In genomic region chr1:248823517-248824001, GRCh38 we compare ENCODE assay signal across 8 cellular contexts.
DNase-seq lines count a peak whose midpoint lies in the region; ATAC-seq and TF ChIP-seq lines count a peak whose summit lies in the region.

No MANE protein-coding gene starts in this region.

- H4K20me1 ChIP-seq in DND-41 (ENCODE audit: insufficient read depth, low read length), result peaks cover 48% of the 10 kb centered on the region
- no peaks in the 10 kb centered on the region for H4K20me1 ChIP-seq in OCI-LY1 (ENCODE audit: insufficient read depth, low read length)

- H3K4me3 ChIP-seq in DND-41 (ENCODE audit: low read depth in 1 of 2, low read length in 2 of 2) (peak overlapping the region in 1 of 2 experiments; percentile 75; a peak in 1 of 4 replicates), OCI-LY1 (ENCODE audit: low read depth, low read length, poor library complexity, severe bottlenecking) (peak overlapping the region; percentile 3)

- no peak for ATAC-seq in DND-41 (ENCODE audit: insufficient read depth, low read depth)
- no peak for ATAC-seq in effector memory CD8-positive, alpha-beta T cell (replicated peaks)
- ATAC-seq in GM19463 (IDR thresholded peaks at IDR 0.05; ENCODE audit: unreplicated experiment), result no peak

- peaks cover 56% of the 10 kb centered on the region for H3K36me3 ChIP-seq in DND-41 (ENCODE audit: insufficient read depth, low read length)
- H3K36me3 ChIP-seq in OCI-LY1 (ENCODE audit: insufficient read depth, low read length), result peaks cover 27% of the 10 kb centered on the region; the same call in 1 of the 2 replicates

- H3K27me3 Mint-ChIP-seq in effector memory CD8-positive, alpha-beta T cell, result no peaks in the 10 kb centered on the region

- TF ChIP-seq CTCF in DND-41 (IDR thresholded peaks at IDR 0.05; ENCODE audit: borderline replicate concordance, extremely low read depth, low read length, poor library complexity, severe bottlenecking) (no peak), OCI-LY1 (IDR thresholded peaks at IDR 0.05; ENCODE audit: low read length) (no peak)

- peaks cover 61% of the 10 kb centered on the region for H3K4me1 ChIP-seq in DND-41 (ENCODE audit: insufficient read depth, low read length)
- peaks cover 52% of the 10 kb centered on the region for H3K4me1 ChIP-seq in OCI-LY1 (ENCODE audit: insufficient read depth, low read length, severe bottlenecking)

- H2AFZ ChIP-seq in DND-41 (ENCODE audit: low read depth, low read length), result no peak overlapping the region
- no peak overlapping the region for H2AFZ ChIP-seq in OCI-LY1 (ENCODE audit: low read length)

- H3K4me1 Mint-ChIP-seq in effector memory CD8-positive, alpha-beta T cell (ENCODE audit: low read depth in 2 of 2), result peaks cover 67 to 70% of the 10 kb centered on the region in 2 donors

- H3K36me3 Mint-ChIP-seq in effector memory CD8-positive, alpha-beta T cell (ENCODE audit: insufficient read depth), result peaks cover 34% of the 10 kb centered on the region

- H3F3A ChIP-seq in OCI-LY1 (ENCODE audit: insufficient read depth, low read length), result no peaks in the 10 kb centered on the region

- H3K79me2 ChIP-seq in DND-41 (ENCODE audit: insufficient read depth, low read length) (peaks cover 70% of the 10 kb centered on the region), OCI-LY1 (ENCODE audit: insufficient read depth, low read length) (no peaks in the 10 kb centered on the region)

- H3K9me3 Mint-ChIP-seq in effector memory CD8-positive, alpha-beta T cell, result peaks cover 0 to 6% of the 10 kb centered on the region in 2 donors

- H3K27ac ChIP-seq in DND-41 (ENCODE audit: low read length), result no peak overlapping the region
- H3K27ac ChIP-seq in OCI-LY1 (ENCODE audit: low read depth, low read length, poor library complexity, severe bottlenecking), result no peak overlapping the region

- H3K9ac ChIP-seq in DND-41 (ENCODE audit: low read depth, low read length) (peak overlapping the region; percentile 78), OCI-LY1 (ENCODE audit: low read length) (no peak overlapping the region)

- no peak for DNase-seq in DND-41
- DNase-seq in effector memory CD8-positive, alpha-beta T cell, result no peak
- peak; percentile 63 for DNase-seq in non-pigmented ciliary epithelial cell (ENCODE audit: low read depth)
- no peak for DNase-seq in stimulated activated CD4-positive, alpha-beta T cell treated with anti-CD3 and anti-CD28 coated beads, Interleukin-4, amount 100 ng/mL, for 4 hours
- DNase-seq in AML-193 (lab: John Stamatoyannopoulos, UW), result no peak
- DNase-seq in NCI-H2029 (lab: John Stamatoyannopoulos, UW), result no peak

- peak overlapping the region; percentile 87 to 95 for H3K4me3 Mint-ChIP-seq in effector memory CD8-positive, alpha-beta T cell

- H3K9me3 ChIP-seq in DND-41 (ENCODE audit: insufficient read depth, low read length, severe bottlenecking) (no peaks in the 10 kb centered on the region), OCI-LY1 (ENCODE audit: low read length) (no peaks in the 10 kb centered on the region)

- H3K27me3 ChIP-seq in DND-41 (ENCODE audit: insufficient read depth, low read length, poor library complexity), result no peaks in the 10 kb centered on the region
- no peaks in the 10 kb centered on the region for H3K27me3 ChIP-seq in OCI-LY1 (ENCODE audit: insufficient read depth, low read length)

- H3K9me2 ChIP-seq in OCI-LY1 (ENCODE audit: low read depth, low read length), result no peaks in the 10 kb centered on the region

- H3K27ac Mint-ChIP-seq in effector memory CD8-positive, alpha-beta T cell, result peak overlapping the region in 1 of 2 donors; percentile 47

- H3K4me2 ChIP-seq in DND-41 (ENCODE audit: insufficient read depth, low read length), result peak overlapping the region; percentile 73
- peak overlapping the region; percentile 76; the same call in 1 of the 2 replicates for H3K4me2 ChIP-seq in OCI-LY1 (ENCODE audit: low read length)
